ENCODE assay signal across 13 cellular contexts in genomic region chr20:2799271-2799670, GRCh38. TPM values are rescaled to one million over a fixed set of nuclear protein-coding genes. Genes with fewer than 3 reads are reported as not detected.
DNase-seq lines count a peak whose midpoint lies in the region; ATAC-seq and TF ChIP-seq lines count a peak whose summit lies in the region.
"Had no signal": no experiment of that assay in that cellular context is flagged by ENCODE, and none has a peak within 500 bp of the region (broad histone marks: within the 10 kb centered on the region; RNA-seq: fewer than 3 reads in every experiment).

No MANE protein-coding gene starts in this region.

- H3K27ac Mint-ChIP-seq in activated CD4-positive, alpha-beta memory T cell treated with anti-CD3 and anti-CD28 coated beads for 36 hours: no peak overlapping the region
- H3K27ac Mint-ChIP-seq in activated CD4-positive, alpha-beta memory T cell treated with anti-CD3 and anti-CD28 coated beads, Interleukin-2, amount 10 ng/mL, durations not matched to agents 7 days and 5 days: no peak overlapping the region
- no peak overlapping the region for H3K27ac Mint-ChIP-seq in WTC11

- H3K9ac ChIP-seq in iPS-20b (ENCODE audit: low read depth, low read length): peak overlapping the region; percentile 85; the same call in 1 of the 2 replicates

- H3K9me3 Mint-ChIP-seq in activated CD4-positive, alpha-beta memory T cell treated with anti-CD3 and anti-CD28 coated beads for 36 hours: no peaks in the 10 kb centered on the region
- H3K9me3 Mint-ChIP-seq in activated CD4-positive, alpha-beta memory T cell treated with anti-CD3 and anti-CD28 coated beads, Interleukin-2, amount 10 ng/mL, durations not matched to agents 7 days and 5 days: no peaks in the 10 kb centered on the region
- no peaks in the 10 kb centered on the region for H3K9me3 Mint-ChIP-seq in WTC11

- POLR2A ChIA-PET in activated CD4-positive, alpha-beta memory T cell treated with anti-CD3 and anti-CD28 coated beads for 36 hours (lab: Charles Lee): interaction anchor here (0.6 kb wide), 1 partner anchor 39 kb away, joined by 3 read pairs; no protein-coding TSS in a partner anchor
- POLR2A ChIA-PET in activated CD4-positive, alpha-beta memory T cell treated with anti-CD3 and anti-CD28 coated beads, Interleukin-2, amount 10 ng/mL, durations not matched to agents 7 days and 5 days (lab: Charles Lee): no interaction called here
- POLR2A ChIA-PET in WTC11 (lab: Charles Lee): interaction anchor here (0.6 to 0.9 kb wide), 3 partner anchors 9 to 78 kb away, joined by 3 to 13 read pairs (median 4); no protein-coding TSS in a partner anchor
- POLR2A ChIA-PET in HEK293T (lab: Yijun Ruan, JAX): interaction anchor here (1.1 kb wide), 1 partner anchor 59 kb away, joined by 3 read pairs; no protein-coding TSS in a partner anchor

- ATAC-seq in WTC11: no peak
- no peak for ATAC-seq in GM18861 (IDR thresholded peaks at IDR 0.05; ENCODE audit: unreplicated experiment)
- ATAC-seq: GM12878 had no signal

- H3K9me3 ChIP-seq in iPS-20b (ENCODE audit: insufficient read depth, low read depth, low read length) (no peaks in the 10 kb centered on the region), stomach (no peaks in the 10 kb centered on the region)
- H3K9me3 ChIP-seq: tibial artery had no signal

- intact Hi-C loops in activated CD4-positive, alpha-beta memory T cell treated with anti-CD3 and anti-CD28 coated beads for 36 hours (cut with micrococcal nuclease): no loop called here
- intact Hi-C loops in stomach (cut with DNase I; ENCODE audit: low total_unique reads): no loop called here

- no peaks in the 10 kb centered on the region for H3K36me3 Mint-ChIP-seq in activated CD4-positive, alpha-beta memory T cell treated with anti-CD3 and anti-CD28 coated beads for 36 hours
- H3K36me3 Mint-ChIP-seq in activated CD4-positive, alpha-beta memory T cell treated with anti-CD3 and anti-CD28 coated beads, Interleukin-2, amount 10 ng/mL, durations not matched to agents 7 days and 5 days (ENCODE audit: low read depth): peaks cover 4% of the 10 kb centered on the region
- peaks cover 22% of the 10 kb centered on the region for H3K36me3 Mint-ChIP-seq in WTC11

- H3K27ac ChIP-seq in iPS-20b (ENCODE audit: low read length): no peak overlapping the region
- no peak overlapping the region for H3K27ac ChIP-seq in stomach
- H3K27ac ChIP-seq: HL-60, tibial artery had no signal

- TF ChIP-seq EP300 in stomach (IDR thresholded peaks at IDR 0.05): no peak

- H3K4me3 ChIP-seq in iPS-20b (ENCODE audit: low read length): peak overlapping the region; percentile 89
- peak overlapping the region; percentile 15 to 53 (median 30) for H3K4me3 ChIP-seq in stomach
- H3K4me3 ChIP-seq: GM12878 had no signal

- H3K27me3 Mint-ChIP-seq in activated CD4-positive, alpha-beta memory T cell treated with anti-CD3 and anti-CD28 coated beads for 36 hours: peaks cover 53% of the 10 kb centered on the region
- H3K27me3 Mint-ChIP-seq in activated CD4-positive, alpha-beta memory T cell treated with anti-CD3 and anti-CD28 coated beads, Interleukin-2, amount 10 ng/mL, durations not matched to agents 7 days and 5 days: peaks cover 55% of the 10 kb centered on the region
- peaks cover 43% of the 10 kb centered on the region for H3K27me3 Mint-ChIP-seq in WTC11 (ENCODE audit: low read depth)

- no peak for DNase-seq in activated CD4-positive, alpha-beta memory T cell treated with anti-CD3 and anti-CD28 coated beads for 36 hours
- no peak for DNase-seq in activated CD4-positive, alpha-beta memory T cell treated with anti-CD3 and anti-CD28 coated beads, Interleukin-2, amount 10 ng/mL, durations not matched to agents 7 days and 5 days
- DNase-seq in WTC11 (ENCODE audit: low spot score) (no peak), stomach (no peak), HEK293T (ENCODE audit: extremely low spot score) (no peak), activated gamma-delta T cell (lab: John Stamatoyannopoulos, UW) (no peak)
- DNase-seq: stimulated activated CD4-positive, alpha-beta T cell treated with anti-CD3 and anti-CD28 coated beads, Interleukin-12 subunit alpha, Interleukin-12 subunit beta, amount 100 ng/mL, for 4 hours; tibial artery had no signal

- no peak for TF ChIP-seq POLR2A in stomach (IDR thresholded peaks at IDR 0.05)

- H3K4me1 Mint-ChIP-seq in activated CD4-positive, alpha-beta memory T cell treated with anti-CD3 and anti-CD28 coated beads for 36 hours (ENCODE audit: low read depth): peaks cover 16% of the 10 kb centered on the region
- peaks cover 22% of the 10 kb centered on the region for H3K4me1 Mint-ChIP-seq in activated CD4-positive, alpha-beta memory T cell treated with anti-CD3 and anti-CD28 coated beads, Interleukin-2, amount 10 ng/mL, durations not matched to agents 7 days and 5 days
- H3K4me1 Mint-ChIP-seq in WTC11: peaks cover 26% of the 10 kb centered on the region

- peak overlapping the region; percentile 90 for H3K4me3 Mint-ChIP-seq in activated CD4-positive, alpha-beta memory T cell treated with anti-CD3 and anti-CD28 coated beads for 36 hours
- no peak overlapping the region for H3K4me3 Mint-ChIP-seq in activated CD4-positive, alpha-beta memory T cell treated with anti-CD3 and anti-CD28 coated beads, Interleukin-2, amount 10 ng/mL, durations not matched to agents 7 days and 5 days
- peak overlapping the region; percentile 95 for H3K4me3 Mint-ChIP-seq in WTC11

- TF ChIP-seq CTCF in WTC11 (IDR thresholded peaks at IDR 0.05) (no peak), stomach (IDR thresholded peaks at IDR 0.05) (no peak)

- CTCF ChIA-PET in activated CD4-positive, alpha-beta memory T cell treated with anti-CD3 and anti-CD28 coated beads for 36 hours (lab: Charles Lee): interaction anchor here (0.7 to 1.2 kb wide), 2 partner anchors 46 to 202 kb away, joined by 3 to 4 read pairs; no protein-coding TSS in a partner anchor
- CTCF ChIA-PET in activated CD4-positive, alpha-beta memory T cell treated with anti-CD3 and anti-CD28 coated beads, Interleukin-2, amount 10 ng/mL, durations not matched to agents 7 days and 5 days (lab: Charles Lee): no interaction called here
- CTCF ChIA-PET in WTC11 (lab: Charles Lee): interaction anchor here (0.7 to 4.5 kb wide), 9 partner anchors 9 to 67 kb away, joined by 3 to 24 read pairs (median 3); partner anchors contain the start of gene TMEM239
- CTCF ChIA-PET in HEK293T (lab: Yijun Ruan, JAX): no interaction called here

- 49 to 64% (median 53%) methylated on average over 8 to 9 of the region's 9 CpGs for WGBS in stomach, 5 donors

- H3K4me1 ChIP-seq in iPS-20b (ENCODE audit: insufficient read depth, low read length): peaks cover 12% of the 10 kb centered on the region; the same call in 1 of the 2 replicates
- H3K4me1 ChIP-seq in stomach: peaks cover 5 to 25% (median 22%) of the 10 kb centered on the region in 4 donors

- H3K36me3 ChIP-seq in iPS-20b (ENCODE audit: insufficient read depth, low read depth, low read length) (peaks cover 46% of the 10 kb centered on the region), stomach (no peaks in the 10 kb centered on the region)
- H3K36me3 ChIP-seq: tibial artery had no signal

- peaks cover 44% of the 10 kb centered on the region for H3K27me3 ChIP-seq in iPS-20b (ENCODE audit: insufficient read depth, low read length)
- H3K27me3 ChIP-seq in stomach: peaks cover under 1 to 97% (median 52%) of the 10 kb centered on the region in 3 donors

TF ChIP-seq in WTC11, 78 proteins besides CTCF, POLR2A, EP300 and RAD21 (continues in another document):
- TF ChIP-seq IRF2 (CRISPR knock-in tag; IDR thresholded peaks at IDR 0.05; ENCODE audit: borderline replicate concordance, low read depth) (no peak), EMX1 (CRISPR knock-in tag; IDR thresholded peaks at IDR 0.05) (no peak)

TF ChIP-seq in HEK293T, 16 proteins besides CTCF, POLR2A, EP300 and RAD21 (continues in another document):
- TF ChIP-seq HDGF (IDR thresholded peaks at IDR 0.05; ENCODE audit: borderline replicate concordance) (no peak), FOXA1 (IDR thresholded peaks at IDR 0.05) (no peak), BHLHE40 (IDR thresholded peaks at IDR 0.05; ENCODE audit: borderline replicate concordance) (no peak), ZNF384 (IDR thresholded peaks at IDR 0.05) (no peak), SP1 (IDR thresholded peaks at IDR 0.05) (no peak), L3MBTL2 (conservative IDR thresholded peaks at IDR 0.05) (no peak), FOXM1 (IDR thresholded peaks at IDR 0.05; ENCODE audit: borderline replicate concordance) (no peak)

RNA-seq across cellular contexts. Expression of gene CPXM1, which starts 1.2 kb away (rescaled TPM):
- 1 to 10 TPM; 2.3 to 2.9 TPM for total RNA-seq in activated CD4-positive, alpha-beta memory T cell treated with anti-CD3 and anti-CD28 coated beads for 36 hours
- under 1 TPM; 0.20 to 0.33 TPM for total RNA-seq in activated CD4-positive, alpha-beta memory T cell treated with anti-CD3 and anti-CD28 coated beads, Interleukin-2, amount 10 ng/mL, durations not matched to agents 7 days and 5 days
- 51.2 to 57.1 TPM (median 54.6 TPM) in 3 replicates for total RNA-seq in WTC11 (2021)
- 10 to 100 TPM in 1 of 5 donors, 1 to 10 TPM in 1, not detected in 3; 1.2 to 16.2 TPM for total RNA-seq in stomach
- polyA plus RNA-seq in stomach: 1 to 10 TPM in 1 of 3 donors, under 1 TPM in 2; 0.50 to 1.2 (median 0.92) TPM

RNA-seq across cellular contexts. Expression of gene C20orf141, which starts 15.5 kb away (rescaled TPM):
- total RNA-seq in activated CD4-positive, alpha-beta memory T cell treated with anti-CD3 and anti-CD28 coated beads for 36 hours: not detected
- not detected for total RNA-seq in activated CD4-positive, alpha-beta memory T cell treated with anti-CD3 and anti-CD28 coated beads, Interleukin-2, amount 10 ng/mL, durations not matched to agents 7 days and 5 days
- total RNA-seq in WTC11 (2021) (not detected in 3 replicates), stomach (not detected)
- polyA plus RNA-seq in stomach: not detected
- total RNA-seq: GM12878, Right ventricle myocardium superior had no signal
- polyA plus RNA-seq: GM12878 had no signal

RNA-seq across cellular contexts. Expression of gene TMEM239, which starts 16.9 kb away (rescaled TPM):
- not detected for total RNA-seq in activated CD4-positive, alpha-beta memory T cell treated with anti-CD3 and anti-CD28 coated beads for 36 hours
- not detected for total RNA-seq in activated CD4-positive, alpha-beta memory T cell treated with anti-CD3 and anti-CD28 coated beads, Interleukin-2, amount 10 ng/mL, durations not matched to agents 7 days and 5 days
- total RNA-seq in WTC11 (2021): not detected in 3 replicates
- under 1 TPM in 1 of 5 donors, not detected in 4; 0.18 TPM for total RNA-seq in stomach
- not detected for polyA plus RNA-seq in stomach
- total RNA-seq: GM12878, Right ventricle myocardium superior had no signal
- polyA plus RNA-seq: GM12878 had no signal

RNA-seq across cellular contexts. Expression of gene PCED1A, which starts 41.2 kb away (rescaled TPM):
- 10 to 100 TPM; 37.0 to 40.0 TPM for total RNA-seq in activated CD4-positive, alpha-beta memory T cell treated with anti-CD3 and anti-CD28 coated beads for 36 hours
- total RNA-seq in activated CD4-positive, alpha-beta memory T cell treated with anti-CD3 and anti-CD28 coated beads, Interleukin-2, amount 10 ng/mL, durations not matched to agents 7 days and 5 days: 10 to 100 TPM; 25.0 to 25.7 TPM
- 19.7 to 37.0 TPM (median 33.5 TPM) in 3 replicates for total RNA-seq in WTC11 (2021)
- 100 to 1,000 TPM in 2 of 5 donors, 10 to 100 TPM in 3; 10.3 to 166 (median 44.9) TPM for total RNA-seq in stomach
- polyA plus RNA-seq in stomach: 10 to 100 TPM; 43.0 to 65.0 (median 44.1) TPM

RNA-seq across cellular contexts. Expression of gene VPS16, which starts 41.3 kb away (rescaled TPM):
- total RNA-seq in activated CD4-positive, alpha-beta memory T cell treated with anti-CD3 and anti-CD28 coated beads for 36 hours: 10 to 100 TPM; 51.2 to 53.0 TPM
- 10 to 100 TPM; 49.7 to 53.0 TPM for total RNA-seq in activated CD4-positive, alpha-beta memory T cell treated with anti-CD3 and anti-CD28 coated beads, Interleukin-2, amount 10 ng/mL, durations not matched to agents 7 days and 5 days
- total RNA-seq in WTC11 (2021): 26.2 to 29.1 TPM (median 27.8 TPM) in 3 replicates
- total RNA-seq in stomach: 10 to 100 TPM in 4 of 5 donors, 1 to 10 TPM in 1; 5.8 to 23.7 (median 20.6) TPM
- 10 to 100 TPM; 31.4 to 53.0 (median 42.6) TPM for polyA plus RNA-seq in stomach

Comparison
In these comparisons a context has a peak if more than half of its experiments do, and no peak if none do; other contexts are left out.
1. CTCF ChIA-PET loops: an anchor here in activated CD4-positive, alpha-beta memory T cell treated with anti-CD3 and anti-CD28 coated beads for 36 hours (0.7 to 1.2 kb wide) and WTC11 (0.7 to 4.5 kb wide); none called in activated CD4-positive, alpha-beta memory T cell treated with anti-CD3 and anti-CD28 coated beads, Interleukin-2, amount 10 ng/mL, durations not matched to agents 7 days and 5 days and HEK293T.